1 cellular context compared by ENCODE assay signal in the genomic region with DNA sequence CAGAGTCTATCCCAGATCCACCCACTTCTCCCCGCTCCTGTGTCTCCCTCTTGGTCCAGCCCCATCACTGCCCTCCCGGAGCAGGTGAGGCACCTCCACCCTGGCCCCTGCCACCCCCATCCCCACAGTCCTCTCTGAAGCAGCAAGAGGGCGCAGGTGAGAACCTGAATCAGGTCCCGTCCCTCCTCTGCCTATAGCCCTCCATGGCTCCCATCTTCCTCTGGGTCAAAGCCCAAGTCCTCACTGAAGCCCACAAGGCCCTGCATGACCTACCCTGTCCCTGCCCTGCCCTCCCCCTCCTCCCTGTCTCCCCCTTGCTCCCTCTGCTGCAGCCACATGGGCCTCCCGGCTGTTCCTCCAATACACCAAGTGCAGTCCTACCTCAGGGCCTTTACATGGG.
TF ChIP-seq lines count a peak whose summit lies in the region.

No MANE protein-coding gene starts in this region.

TF ChIP-seq in GM23338, 12 proteins besides CTCF, POLR2A, EP300 and RAD21 (continued from another document):
- TF ChIP-seq, protein P1, sequence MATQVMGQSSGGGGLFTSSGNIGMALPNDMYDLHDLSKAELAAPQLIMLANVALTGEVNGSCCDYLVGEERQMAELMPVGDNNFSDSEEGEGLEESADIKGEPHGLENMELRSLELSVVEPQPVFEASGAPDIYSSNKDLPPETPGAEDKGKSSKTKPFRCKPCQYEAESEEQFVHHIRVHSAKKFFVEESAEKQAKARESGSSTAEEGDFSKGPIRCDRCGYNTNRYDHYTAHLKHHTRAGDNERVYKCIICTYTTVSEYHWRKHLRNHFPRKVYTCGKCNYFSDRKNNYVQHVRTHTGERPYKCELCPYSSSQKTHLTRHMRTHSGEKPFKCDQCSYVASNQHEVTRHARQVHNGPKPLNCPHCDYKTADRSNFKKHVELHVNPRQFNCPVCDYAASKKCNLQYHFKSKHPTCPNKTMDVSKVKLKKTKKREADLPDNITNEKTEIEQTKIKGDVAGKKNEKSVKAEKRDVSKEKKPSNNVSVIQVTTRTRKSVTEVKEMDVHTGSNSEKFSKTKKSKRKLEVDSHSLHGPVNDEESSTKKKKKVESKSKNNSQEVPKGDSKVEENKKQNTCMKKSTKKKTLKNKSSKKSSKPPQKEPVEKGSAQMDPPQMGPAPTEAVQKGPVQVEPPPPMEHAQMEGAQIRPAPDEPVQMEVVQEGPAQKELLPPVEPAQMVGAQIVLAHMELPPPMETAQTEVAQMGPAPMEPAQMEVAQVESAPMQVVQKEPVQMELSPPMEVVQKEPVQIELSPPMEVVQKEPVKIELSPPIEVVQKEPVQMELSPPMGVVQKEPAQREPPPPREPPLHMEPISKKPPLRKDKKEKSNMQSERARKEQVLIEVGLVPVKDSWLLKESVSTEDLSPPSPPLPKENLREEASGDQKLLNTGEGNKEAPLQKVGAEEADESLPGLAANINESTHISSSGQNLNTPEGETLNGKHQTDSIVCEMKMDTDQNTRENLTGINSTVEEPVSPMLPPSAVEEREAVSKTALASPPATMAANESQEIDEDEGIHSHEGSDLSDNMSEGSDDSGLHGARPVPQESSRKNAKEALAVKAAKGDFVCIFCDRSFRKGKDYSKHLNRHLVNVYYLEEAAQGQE (IDR thresholded peaks at IDR 0.05; ENCODE audit: unreplicated experiment) = no peak
- TF ChIP-seq STAT1 (IDR thresholded peaks at IDR 0.05; ENCODE audit: unreplicated experiment) = no peak
- TF ChIP-seq JUNB (IDR thresholded peaks at IDR 0.05; ENCODE audit: unreplicated experiment) = no peak
- TF ChIP-seq EZH2phosphoT487 (IDR thresholded peaks at IDR 0.05; ENCODE audit: unreplicated experiment) = no peak
- TF ChIP-seq CREB1 (CRISPR knock-in tag; IDR thresholded peaks at IDR 0.05; ENCODE audit: low read depth) = no peak
- no peak for TF ChIP-seq POLR2AphosphoS5 (IDR thresholded peaks at IDR 0.05; ENCODE audit: low read depth)
- no peak for TF ChIP-seq ZNF331 (CRISPR knock-in tag; IDR thresholded peaks at IDR 0.05; ENCODE audit: low read depth)
- TF ChIP-seq, protein P2, sequence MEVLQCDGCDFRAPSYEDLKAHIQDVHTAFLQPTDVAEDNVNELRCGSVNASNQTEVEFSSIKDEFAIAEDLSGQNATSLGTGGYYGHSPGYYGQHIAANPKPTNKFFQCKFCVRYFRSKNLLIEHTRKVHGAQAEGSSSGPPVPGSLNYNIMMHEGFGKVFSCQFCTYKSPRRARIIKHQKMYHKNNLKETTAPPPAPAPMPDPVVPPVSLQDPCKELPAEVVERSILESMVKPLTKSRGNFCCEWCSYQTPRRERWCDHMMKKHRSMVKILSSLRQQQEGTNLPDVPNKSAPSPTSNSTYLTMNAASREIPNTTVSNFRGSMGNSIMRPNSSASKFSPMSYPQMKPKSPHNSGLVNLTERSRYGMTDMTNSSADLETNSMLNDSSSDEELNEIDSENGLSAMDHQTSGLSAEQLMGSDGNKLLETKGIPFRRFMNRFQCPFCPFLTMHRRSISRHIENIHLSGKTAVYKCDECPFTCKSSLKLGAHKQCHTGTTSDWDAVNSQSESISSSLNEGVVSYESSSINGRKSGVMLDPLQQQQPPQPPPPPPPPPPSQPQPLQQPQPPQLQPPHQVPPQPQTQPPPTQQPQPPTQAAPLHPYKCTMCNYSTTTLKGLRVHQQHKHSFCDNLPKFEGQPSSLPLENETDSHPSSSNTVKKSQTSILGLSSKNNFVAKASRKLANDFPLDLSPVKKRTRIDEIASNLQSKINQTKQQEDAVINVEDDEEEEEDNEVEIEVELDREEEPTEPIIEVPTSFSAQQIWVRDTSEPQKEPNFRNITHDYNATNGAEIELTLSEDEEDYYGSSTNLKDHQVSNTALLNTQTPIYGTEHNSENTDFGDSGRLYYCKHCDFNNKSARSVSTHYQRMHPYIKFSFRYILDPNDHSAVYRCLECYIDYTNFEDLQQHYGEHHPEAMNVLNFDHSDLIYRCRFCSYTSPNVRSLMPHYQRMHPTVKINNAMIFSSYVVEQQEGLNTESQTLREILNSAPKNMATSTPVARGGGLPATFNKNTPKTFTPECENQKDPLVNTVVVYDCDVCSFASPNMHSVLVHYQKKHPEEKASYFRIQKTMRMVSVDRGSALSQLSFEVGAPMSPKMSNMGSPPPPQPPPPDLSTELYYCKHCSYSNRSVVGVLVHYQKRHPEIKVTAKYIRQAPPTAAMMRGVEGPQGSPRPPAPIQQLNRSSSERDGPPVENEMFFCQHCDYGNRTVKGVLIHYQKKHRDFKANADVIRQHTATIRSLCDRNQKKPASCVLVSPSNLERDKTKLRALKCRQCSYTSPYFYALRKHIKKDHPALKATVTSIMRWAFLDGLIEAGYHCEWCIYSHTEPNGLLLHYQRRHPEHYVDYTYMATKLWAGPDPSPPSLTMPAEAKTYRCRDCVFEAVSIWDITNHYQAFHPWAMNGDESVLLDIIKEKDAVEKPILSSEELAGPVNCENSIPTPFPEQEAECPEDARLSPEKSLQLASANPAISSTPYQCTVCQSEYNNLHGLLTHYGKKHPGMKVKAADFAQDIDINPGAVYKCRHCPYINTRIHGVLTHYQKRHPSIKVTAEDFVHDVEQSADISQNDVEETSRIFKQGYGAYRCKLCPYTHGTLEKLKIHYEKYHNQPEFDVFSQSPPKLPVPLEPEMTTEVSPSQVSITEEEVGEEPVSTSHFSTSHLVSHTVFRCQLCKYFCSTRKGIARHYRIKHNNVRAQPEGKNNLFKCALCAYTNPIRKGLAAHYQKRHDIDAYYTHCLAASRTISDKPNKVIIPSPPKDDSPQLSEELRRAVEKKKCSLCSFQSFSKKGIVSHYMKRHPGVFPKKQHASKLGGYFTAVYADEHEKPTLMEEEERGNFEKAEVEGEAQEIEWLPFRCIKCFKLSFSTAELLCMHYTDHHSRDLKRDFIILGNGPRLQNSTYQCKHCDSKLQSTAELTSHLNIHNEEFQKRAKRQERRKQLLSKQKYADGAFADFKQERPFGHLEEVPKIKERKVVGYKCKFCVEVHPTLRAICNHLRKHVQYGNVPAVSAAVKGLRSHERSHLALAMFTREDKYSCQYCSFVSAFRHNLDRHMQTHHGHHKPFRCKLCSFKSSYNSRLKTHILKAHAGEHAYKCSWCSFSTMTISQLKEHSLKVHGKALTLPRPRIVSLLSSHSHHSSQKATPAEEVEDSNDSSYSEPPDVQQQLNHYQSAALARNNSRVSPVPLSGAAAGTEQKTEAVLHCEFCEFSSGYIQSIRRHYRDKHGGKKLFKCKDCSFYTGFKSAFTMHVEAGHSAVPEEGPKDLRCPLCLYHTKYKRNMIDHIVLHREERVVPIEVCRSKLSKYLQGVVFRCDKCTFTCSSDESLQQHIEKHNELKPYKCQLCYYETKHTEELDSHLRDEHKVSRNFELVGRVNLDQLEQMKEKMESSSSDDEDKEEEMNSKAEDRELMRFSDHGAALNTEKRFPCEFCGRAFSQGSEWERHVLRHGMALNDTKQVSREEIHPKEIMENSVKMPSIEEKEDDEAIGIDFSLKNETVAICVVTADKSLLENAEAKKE (CRISPR knock-in tag; IDR thresholded peaks at IDR 0.05) = no peak
